12 cellular contexts compared by ENCODE assay signal in the genomic region with DNA sequence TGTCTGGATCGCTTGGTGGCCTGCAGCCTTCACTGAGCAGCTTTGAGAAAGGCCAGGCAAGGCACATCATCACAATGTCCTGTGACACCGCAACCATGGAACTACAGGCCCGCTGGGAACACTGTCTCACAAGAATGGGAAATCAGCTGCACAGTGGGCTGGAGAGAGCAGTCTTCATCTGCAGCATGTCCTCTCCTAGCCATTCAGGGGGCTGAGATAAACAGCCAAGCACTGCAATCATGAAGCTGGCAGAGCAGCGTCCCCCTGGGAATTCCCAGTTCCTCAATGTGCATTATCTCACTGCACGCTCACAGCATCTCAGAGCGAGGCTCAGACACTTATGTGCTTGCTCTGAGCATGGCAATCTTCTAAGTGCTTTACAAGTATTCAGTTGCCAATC. TPM values are rescaled to one million over a fixed set of nuclear protein-coding genes. Genes with fewer than 3 reads are reported as not detected.
A peak's percentile ranks its signal among the peaks of the same experiment; 100 is the strongest.
DNase-seq lines count a peak whose midpoint lies in the region; ATAC-seq lines count a peak whose summit lies in the region.
"Had no signal": no experiment of that assay in that cellular context is flagged by ENCODE, and none has a peak within 500 bp of the region (broad histone marks: within the 10 kb centered on the region; RNA-seq: fewer than 3 reads in every experiment).

No MANE protein-coding gene starts in this region.

- H3K9me3 Mint-ChIP-seq in activated naive CD8-positive, alpha-beta T cell treated with anti-CD3 and anti-CD28 coated beads, Interleukin-2, amount 10 ng/mL, durations not matched to agents 7 days and 5 days, result peaks cover 15% of the 10 kb centered on the region
- H3K9me3 Mint-ChIP-seq in activated naive CD8-positive, alpha-beta T cell treated with anti-CD3 and anti-CD28 coated beads for 36 hours, result peaks cover 16% of the 10 kb centered on the region
- H3K9me3 Mint-ChIP-seq in central memory CD8-positive, alpha-beta T cell, result peaks cover 6% of the 10 kb centered on the region

- peaks cover 63% of the 10 kb centered on the region for H3K36me3 Mint-ChIP-seq in activated naive CD8-positive, alpha-beta T cell treated with anti-CD3 and anti-CD28 coated beads, Interleukin-2, amount 10 ng/mL, durations not matched to agents 7 days and 5 days
- H3K36me3 Mint-ChIP-seq in activated naive CD8-positive, alpha-beta T cell treated with anti-CD3 and anti-CD28 coated beads for 36 hours, result peaks cover 39% of the 10 kb centered on the region
- H3K36me3 Mint-ChIP-seq in central memory CD8-positive, alpha-beta T cell (ENCODE audit: insufficient read depth), result peaks cover 12% of the 10 kb centered on the region

- H3K4me1 Mint-ChIP-seq in activated naive CD8-positive, alpha-beta T cell treated with anti-CD3 and anti-CD28 coated beads, Interleukin-2, amount 10 ng/mL, durations not matched to agents 7 days and 5 days, result peaks cover 59% of the 10 kb centered on the region
- peaks cover 11% of the 10 kb centered on the region for H3K4me1 Mint-ChIP-seq in activated naive CD8-positive, alpha-beta T cell treated with anti-CD3 and anti-CD28 coated beads for 36 hours
- H3K4me1 Mint-ChIP-seq in central memory CD8-positive, alpha-beta T cell, result peaks cover 34% of the 10 kb centered on the region

- DNase-seq in activated naive CD8-positive, alpha-beta T cell treated with anti-CD3 and anti-CD28 coated beads, Interleukin-2, amount 10 ng/mL, durations not matched to agents 7 days and 5 days, result no peak
- no peak for DNase-seq in activated naive CD8-positive, alpha-beta T cell treated with anti-CD3 and anti-CD28 coated beads for 36 hours
- DNase-seq in MV-4-11 (lab: John Stamatoyannopoulos, UW) (peak; percentile 33), NOMO-1 (lab: John Stamatoyannopoulos, UW; ENCODE audit: unreplicated experiment in 2 of 2) (no peak)
- no peak for DNase-seq in central memory CD8-positive, alpha-beta T cell (ENCODE audit: low spot score in 2 of 2)
- DNase-seq in activated effector memory CD4-positive, alpha-beta T cell treated with Interleukin-2 at 50 U/mL for 16 hours, result no peak
- DNase-seq: effector memory CD4-positive, alpha-beta T cell; foreskin keratinocyte; islet precursor cell had no signal

- no peak overlapping the region for H3K9ac ChIP-seq in subcutaneous abdominal adipose tissue (ENCODE audit: low read length in 5 of 5)

- ATAC-seq in activated naive CD8-positive, alpha-beta T cell treated with anti-CD3 and anti-CD28 coated beads, Interleukin-2, amount 10 ng/mL, durations not matched to agents 7 days and 5 days (ENCODE audit: low read depth), result no peak
- no peak for ATAC-seq in central memory CD8-positive, alpha-beta T cell (replicated peaks; ENCODE audit: extremely low read depth, poor library complexity, severe bottlenecking)
- ATAC-seq in HG03175 (IDR thresholded peaks at IDR 0.05; ENCODE audit: unreplicated experiment), result no peak
- ATAC-seq: foreskin keratinocyte had no signal

- no peaks in the 10 kb centered on the region for H3K27me3 Mint-ChIP-seq in activated naive CD8-positive, alpha-beta T cell treated with anti-CD3 and anti-CD28 coated beads, Interleukin-2, amount 10 ng/mL, durations not matched to agents 7 days and 5 days
- peaks cover 3% of the 10 kb centered on the region for H3K27me3 Mint-ChIP-seq in activated naive CD8-positive, alpha-beta T cell treated with anti-CD3 and anti-CD28 coated beads for 36 hours
- no peaks in the 10 kb centered on the region for H3K27me3 Mint-ChIP-seq in central memory CD8-positive, alpha-beta T cell

- H3K4me3 Mint-ChIP-seq in activated naive CD8-positive, alpha-beta T cell treated with anti-CD3 and anti-CD28 coated beads, Interleukin-2, amount 10 ng/mL, durations not matched to agents 7 days and 5 days, result peak overlapping the region; percentile 95
- no peak overlapping the region for H3K4me3 Mint-ChIP-seq in activated naive CD8-positive, alpha-beta T cell treated with anti-CD3 and anti-CD28 coated beads for 36 hours
- peak overlapping the region; percentile 91 for H3K4me3 Mint-ChIP-seq in central memory CD8-positive, alpha-beta T cell

- H3K9me3 ChIP-seq in subcutaneous abdominal adipose tissue (ENCODE audit: control insufficient read depth in 5 of 5, low read length in 5 of 5), result peaks cover 0 to 7% (median 1%) of the 10 kb centered on the region in 5 donors

- no peaks in the 10 kb centered on the region for H3K27me3 ChIP-seq in subcutaneous abdominal adipose tissue (ENCODE audit: control insufficient read depth in 5 of 5, insufficient read depth in 4 of 5, low read length in 5 of 5)
- H3K27me3 ChIP-seq: ascending aorta, foreskin keratinocyte had no signal

- peak overlapping the region in 3 of 5 donors; percentile 67 to 86 (median 82) for H3K4me3 ChIP-seq in subcutaneous abdominal adipose tissue (ENCODE audit: low read depth in 1 of 5, low read length in 5 of 5)

- H3K4me1 ChIP-seq in subcutaneous abdominal adipose tissue (ENCODE audit: control insufficient read depth in 5 of 5, insufficient read depth in 5 of 5, low read length in 5 of 5), result peaks cover 0 to 32% (median 18%) of the 10 kb centered on the region in 5 donors

- POLR2A ChIA-PET in activated naive CD8-positive, alpha-beta T cell treated with anti-CD3 and anti-CD28 coated beads, Interleukin-2, amount 10 ng/mL, durations not matched to agents 7 days and 5 days (lab: Charles Lee), result interaction anchor here (0.7 to 7.5 kb wide), 7 partner anchors 15 to 1818 kb away, joined by 3 to 557 read pairs (median 5); partner anchors contain the start of genes ID2 and RSAD2

- no peak overlapping the region for H3K27ac ChIP-seq in subcutaneous abdominal adipose tissue (ENCODE audit: low read depth, low read length)
- H3K27ac ChIP-seq: ascending aorta, foreskin keratinocyte had no signal

- H3K27ac Mint-ChIP-seq in activated naive CD8-positive, alpha-beta T cell treated with anti-CD3 and anti-CD28 coated beads, Interleukin-2, amount 10 ng/mL, durations not matched to agents 7 days and 5 days, result peak overlapping the region; percentile 91
- H3K27ac Mint-ChIP-seq in activated naive CD8-positive, alpha-beta T cell treated with anti-CD3 and anti-CD28 coated beads for 36 hours, result no peak overlapping the region
- no peak overlapping the region for H3K27ac Mint-ChIP-seq in central memory CD8-positive, alpha-beta T cell (ENCODE audit: low read depth)

- peaks cover 3 to 22% (median 6%) of the 10 kb centered on the region in 5 donors for H3K36me3 ChIP-seq in subcutaneous abdominal adipose tissue (ENCODE audit: control insufficient read depth in 5 of 5, insufficient read depth in 5 of 5, low read length in 5 of 5)

RNA-seq across cellular contexts. Expression of gene CMPK2, which starts 1.9 kb away (rescaled TPM):
- total RNA-seq in activated naive CD8-positive, alpha-beta T cell treated with anti-CD3 and anti-CD28 coated beads, Interleukin-2, amount 10 ng/mL, durations not matched to agents 7 days and 5 days, result 100 to 1,000 TPM; 102 to 106 TPM
- total RNA-seq in activated naive CD8-positive, alpha-beta T cell treated with anti-CD3 and anti-CD28 coated beads for 36 hours, result 10 to 100 TPM; 11.8 to 13.2 TPM

RNA-seq across cellular contexts. Expression of gene RSAD2, which starts 13.8 kb away (rescaled TPM):
- 100 to 1,000 TPM; 104 to 105 TPM for total RNA-seq in activated naive CD8-positive, alpha-beta T cell treated with anti-CD3 and anti-CD28 coated beads, Interleukin-2, amount 10 ng/mL, durations not matched to agents 7 days and 5 days
- total RNA-seq in activated naive CD8-positive, alpha-beta T cell treated with anti-CD3 and anti-CD28 coated beads for 36 hours, result 10 to 100 TPM in 1 of 2 experiments, 1 to 10 TPM in 1; 9.2 to 10.0 TPM

RNA-seq across cellular contexts. Expression of gene RNF144A, which starts 53.4 kb away (rescaled TPM):
- 10 to 100 TPM; 78.7 to 91.1 TPM for total RNA-seq in activated naive CD8-positive, alpha-beta T cell treated with anti-CD3 and anti-CD28 coated beads, Interleukin-2, amount 10 ng/mL, durations not matched to agents 7 days and 5 days
- total RNA-seq in activated naive CD8-positive, alpha-beta T cell treated with anti-CD3 and anti-CD28 coated beads for 36 hours, result 10 to 100 TPM; 29.7 to 31.4 TPM

Comparison
In these comparisons a context has a peak if more than half of its experiments do, and no peak if none do; other contexts are left out.
1. RNA of gene CMPK2, which starts 1.9 kb away (total RNA-seq): 102 to 106 TPM in activated naive CD8-positive, alpha-beta T cell treated with anti-CD3 and anti-CD28 coated beads, Interleukin-2, amount 10 ng/mL, durations not matched to agents 7 days and 5 days; 11.8 to 13.2 TPM in activated naive CD8-positive, alpha-beta T cell treated with anti-CD3 and anti-CD28 coated beads for 36 hours; every median in the first group is over 4 times any median in the second.
2. RNA of gene RSAD2, which starts 13.8 kb away (total RNA-seq): 104 to 105 TPM in activated naive CD8-positive, alpha-beta T cell treated with anti-CD3 and anti-CD28 coated beads, Interleukin-2, amount 10 ng/mL, durations not matched to agents 7 days and 5 days; 9.2 to 10.0 TPM in activated naive CD8-positive, alpha-beta T cell treated with anti-CD3 and anti-CD28 coated beads for 36 hours; every median in the first group is over 4 times any median in the second.